Comparison of ENCODE assay signal across 10 cellular contexts in the genomic region with DNA sequence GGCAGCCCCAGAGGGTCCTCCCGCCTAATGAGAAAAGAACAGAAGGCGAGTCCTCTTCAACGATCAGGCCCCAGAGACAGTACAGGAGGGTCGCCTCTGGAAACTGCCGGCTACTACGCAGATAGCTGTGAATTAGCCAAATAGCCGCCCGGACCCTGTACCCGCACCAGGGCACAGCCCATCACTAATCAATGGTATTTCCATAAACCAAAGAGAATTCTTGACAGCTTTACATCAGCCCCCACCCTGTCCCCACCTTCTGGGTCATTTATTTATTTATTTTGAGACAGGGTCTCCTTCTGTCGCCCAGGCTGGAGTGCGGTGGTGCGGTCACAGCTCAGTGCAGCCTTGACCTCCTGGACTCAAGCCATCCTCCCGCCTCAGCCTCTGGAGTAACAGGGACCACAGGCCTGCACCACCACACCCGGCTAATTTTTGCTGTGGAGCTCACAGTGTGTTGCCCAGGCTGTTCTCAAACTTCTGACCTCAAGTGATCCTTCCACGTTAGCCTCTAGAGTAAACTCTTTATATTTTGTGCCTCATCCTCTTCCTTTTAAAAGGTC. TPM values are rescaled to one million over a fixed set of nuclear protein-coding genes. Genes with fewer than 3 reads are reported as not detected.
DNase-seq lines count a peak whose midpoint lies in the region; ATAC-seq, FAIRE-seq and TF ChIP-seq lines count a peak whose summit lies in the region.
"Had no signal": no experiment of that assay in that cellular context is flagged by ENCODE, and none has a peak within 500 bp of the region (broad histone marks: within the 10 kb centered on the region; RNA-seq: fewer than 3 reads in every experiment).

No MANE protein-coding gene starts in this region.

- no peaks in the 10 kb centered on the region for H3K9me3 Mint-ChIP-seq in activated T-cell treated with anti-CD3 and anti-CD28 coated beads, Interleukin-2, amount 50 U/mL, for 72 hours

- peak overlapping the region; percentile 100 for H4K8ac ChIP-seq in mesenchymal stem cell (ENCODE audit: low read length)

- peak overlapping the region; percentile 86 for H3K27ac Mint-ChIP-seq in activated T-cell treated with anti-CD3 and anti-CD28 coated beads, Interleukin-2, amount 50 U/mL, for 72 hours

- H3K23ac ChIP-seq in mesenchymal stem cell (ENCODE audit: low read length in 2 of 2) = peak overlapping the region; percentile 34 to 44

- no peaks in the 10 kb centered on the region for H3K27me3 Mint-ChIP-seq in activated T-cell treated with anti-CD3 and anti-CD28 coated beads, Interleukin-2, amount 50 U/mL, for 72 hours (ENCODE audit: low read depth)

- no peak for ATAC-seq in activated T-cell treated with anti-CD3 and anti-CD28 coated beads, Interleukin-2, amount 50 U/mL, for 72 hours (replicated peaks in 1 of 2)
- ATAC-seq in K562 (peak; percentile 4), upper lobe of right lung (no peak), HG02678 (IDR thresholded peaks at IDR 0.05; ENCODE audit: unreplicated experiment) (no peak)

- H4K20me1 ChIP-seq in K562 (replicated peaks; ENCODE audit: control insufficient read depth, insufficient read depth, low read length) = peaks cover 2% of the 10 kb centered on the region; the same call in 1 of the 2 replicates

- intact Hi-C loops in K562 (cut with micrococcal nuclease) = no loop called here
- intact Hi-C loops in upper lobe of right lung (cut with DNase I) = no loop called here

- no TSS peak for BruUV-seq in K562 (replicated peaks; lab: Mats Ljungman, UMichigan)

- no peak for TF ChIP-seq POLR2A in K562 (conservative IDR thresholded peaks at IDR 0.05)

- H3K4me1 ChIP-seq in K562 (replicated peaks in 1 of 2; ENCODE audit: control insufficient read depth in 2 of 2, insufficient read depth in 2 of 2, low read length in 2 of 2) (peaks cover 31 to 48% of the 10 kb centered on the region in 2 experiments; a peak in 4 of 5 replicates), mesenchymal stem cell (ENCODE audit: control insufficient read depth, insufficient read depth, low read depth, low read length) (peaks cover 32% of the 10 kb centered on the region), upper lobe of right lung (peaks cover 32% of the 10 kb centered on the region)

- no peak overlapping the region for H2BK5ac ChIP-seq in mesenchymal stem cell (ENCODE audit: low read depth, low read length, poor library complexity, severe bottlenecking)

- no peak for DNase-seq in activated T-cell treated with anti-CD3 and anti-CD28 coated beads, Interleukin-2, amount 50 U/mL, for 72 hours
- no peak for DNase-seq in activated T-cell treated with anti-CD3 and anti-CD28 coated beads, Interleukin-2, amount 50 U/mL, for 48 hours
- DNase-seq in K562 (ENCODE audit: extremely low read depth in 1 of 4, low spot score in 3 of 4) (peak in 1 of 4 experiments; percentile 29), mesenchymal stem cell (no peak), upper lobe of right lung (no peak), SIG-M5 treated with dmso at 0.1 percent for 504 hours (lab: John Stamatoyannopoulos, UW; ENCODE audit: unreplicated experiment) (no peak)
- no peak for DNase-seq in stimulated activated CD4-positive, alpha-beta T cell treated with anti-CD3 and anti-CD28 coated beads, Interleukin-4, amount 100 ng/mL, for 1 hour

- no peaks in the 10 kb centered on the region for H3K9me3 ChIP-seq in K562 (replicated peaks; ENCODE audit: control insufficient read depth, insufficient read depth, low read depth, low read length)
- H3K9me3 ChIP-seq in mesenchymal stem cell (ENCODE audit: control insufficient read depth, low read length) = no peaks in the 10 kb centered on the region
- H3K9me3 ChIP-seq in upper lobe of right lung = no peaks in the 10 kb centered on the region

- WGBS in K562 (ENCODE audit: insufficient coverage, low coverage, missing lambda C conversion rate) = 39% methylated on average over 15 of the region's 15 CpGs
- WGBS in mesenchymal stem cell = 85% methylated on average over 15 of the region's 15 CpGs

- peaks cover 3% of the 10 kb centered on the region for H3K9me1 ChIP-seq in K562 (ENCODE audit: control insufficient read depth, insufficient read depth, low read length)

- peak overlapping the region; percentile 91 to 92 for H3K4ac ChIP-seq in mesenchymal stem cell (ENCODE audit: low read depth in 1 of 2, low read length in 2 of 2)

- peak overlapping the region; percentile 97 for H3K27ac ChIP-seq in K562 (ENCODE audit: extremely low read depth, low read depth, low read length)
- no peak overlapping the region for H3K27ac ChIP-seq in mesenchymal stem cell (ENCODE audit: low read length, poor library complexity, severe bottlenecking)
- H3K27ac ChIP-seq in upper lobe of right lung = peak overlapping the region; percentile 97

- H3K14ac ChIP-seq in mesenchymal stem cell (ENCODE audit: low read length in 2 of 2) = no peak overlapping the region

- H3K79me2 ChIP-seq in K562 (ENCODE audit: control insufficient read depth, insufficient read depth, low read length) = peaks cover 51% of the 10 kb centered on the region

- H3K79me1 ChIP-seq in mesenchymal stem cell (replicated peaks; ENCODE audit: low read length, poor library complexity, severe bottlenecking) = peaks cover 23% of the 10 kb centered on the region

- no peaks in the 10 kb centered on the region for H3K36me3 Mint-ChIP-seq in activated T-cell treated with anti-CD3 and anti-CD28 coated beads, Interleukin-2, amount 50 U/mL, for 72 hours (ENCODE audit: insufficient read depth in 2 of 2)

- H2BK12ac ChIP-seq in mesenchymal stem cell (ENCODE audit: low read length in 2 of 2) = no peak overlapping the region

- H3K4me1 Mint-ChIP-seq in activated T-cell treated with anti-CD3 and anti-CD28 coated beads, Interleukin-2, amount 50 U/mL, for 72 hours (ENCODE audit: low read depth) = peaks cover 37% of the 10 kb centered on the region

- TF ChIP-seq EP300 in K562 (IDR thresholded peaks at IDR 0.05; ENCODE audit: low read length) = no peak

- H2AK5ac ChIP-seq in mesenchymal stem cell (ENCODE audit: low read length, severe bottlenecking) = peak overlapping the region; percentile 80

- peak overlapping the region; percentile 89 to 93 for H3K18ac ChIP-seq in mesenchymal stem cell (ENCODE audit: low read depth in 1 of 2, low read length in 2 of 2)

- peak overlapping the region; percentile 97 for H2BK120ac ChIP-seq in mesenchymal stem cell (ENCODE audit: low read depth, low read length)

- H3K4me3 Mint-ChIP-seq in activated T-cell treated with anti-CD3 and anti-CD28 coated beads, Interleukin-2, amount 50 U/mL, for 72 hours = peak overlapping the region; percentile 87 to 90

- in situ Hi-C loops in K562 (cut with MboI) = no loop called here

- POLR2A ChIA-PET in K562 (lab: Yijun Ruan, JAX) = interaction anchor here (0.5 to 0.7 kb wide), 5 partner anchors 37 to 908 kb away, joined by 3 read pairs; no protein-coding TSS in a partner anchor

- H2BK15ac ChIP-seq in mesenchymal stem cell (ENCODE audit: low read depth, poor library complexity, severe bottlenecking) = no peak overlapping the region

- TF ChIP-seq RAD21 in K562 (CRISPR knock-in tag; conservative IDR thresholded peaks at IDR 0.05 in 1 of 2, IDR thresholded peaks at IDR 0.05 in 1 of 2) = no peak

- peak; percentile 62 for FAIRE-seq in K562 (lab: Jason Lieb, UNC)

- H3K4me3 ChIP-seq in K562 (peak overlapping the region; percentile 85), mesenchymal stem cell (ENCODE audit: insufficient read depth in 1 of 2, low read depth in 1 of 2, low read length in 2 of 2) (peak overlapping the region; percentile 84 to 99), upper lobe of right lung (peak overlapping the region; percentile 99)

- peaks cover 7% of the 10 kb centered on the region; the same call in 1 of the 3 replicates for H3K36me3 ChIP-seq in K562 (ENCODE audit: control insufficient read depth, insufficient read depth, low read length)
- peaks cover 4 to 9% of the 10 kb centered on the region in 2 experiments for H3K36me3 ChIP-seq in mesenchymal stem cell (ENCODE audit: control insufficient read depth in 1 of 2, insufficient read depth in 2 of 2, low read depth in 1 of 2, low read length in 2 of 2)
- H3K36me3 ChIP-seq in upper lobe of right lung = no peaks in the 10 kb centered on the region

- H4K91ac ChIP-seq in mesenchymal stem cell (ENCODE audit: low read length) = peak overlapping the region; percentile 95

- H3K4me2 ChIP-seq in K562 (ENCODE audit: insufficient read depth, low read length) = peak overlapping the region; percentile 96
- H3K4me2 ChIP-seq in mesenchymal stem cell (ENCODE audit: low read length, poor library complexity, severe bottlenecking) = peak overlapping the region; percentile 93

- H3K27me3 ChIP-seq in K562 (ENCODE audit: control insufficient read depth in 2 of 2, insufficient read depth in 2 of 2, low read length in 2 of 2) (no peaks in the 10 kb centered on the region), mesenchymal stem cell (ENCODE audit: control insufficient read depth in 1 of 2, insufficient read depth in 1 of 2, low read length in 2 of 2) (no peaks in the 10 kb centered on the region), upper lobe of right lung (no peaks in the 10 kb centered on the region)

- H2AFZ ChIP-seq in K562 (ENCODE audit: low read depth, low read length) (peak overlapping the region; percentile 92), mesenchymal stem cell (ENCODE audit: low read depth, low read length) (no peak overlapping the region)

- CTCF ChIA-PET in K562 (lab: Yijun Ruan, JAX; ENCODE audit: low intra/inter-chr PET ratio) = no interaction called here

- TF ChIP-seq CTCF in K562 (IDR thresholded peaks at IDR 0.05 in 2 of 3, conservative IDR thresholded peaks at IDR 0.05 in 1 of 3; ENCODE audit: insufficient read depth in 2 of 3, low read depth in 1 of 3, low read length in 3 of 3) (no peak), upper lobe of right lung (IDR thresholded peaks at IDR 0.05) (no peak)

- H3K9ac ChIP-seq in K562 (ENCODE audit: insufficient read depth in 1 of 2, low read depth in 2 of 2, low read length in 2 of 2) = peak overlapping the region; percentile 96 to 97
- peak overlapping the region; percentile 96 for H3K9ac ChIP-seq in mesenchymal stem cell (ENCODE audit: low read length)

RNA-seq across cellular contexts. Expression of gene CLCN7, which starts 0.8 kb away (rescaled TPM):
- total RNA-seq in activated T-cell treated with anti-CD3 and anti-CD28 coated beads, Interleukin-2, amount 50 U/mL, for 72 hours = 10 to 100 TPM; 53.7 to 55.1 TPM
- 211 and 640 TPM in 2 replicates for total RNA-seq in K562 (2011; cell fraction: chromatin; rRNA removed; ENCODE audit: low replicate concordance)
- 395 and 397 TPM in 2 replicates for total RNA-seq in K562 (2011; cell fraction: nucleolus; rRNA removed)
- total RNA-seq in K562 (2011; cell fraction: nucleoplasm; rRNA removed) = 230 and 249 TPM in 2 replicates
- 56.3 and 60.8 TPM in 2 replicates for total RNA-seq in K562 (2014; rRNA removed)
- total RNA-seq in K562 (2014; rRNA removed; fragmentation: Illumina TruSeq; extraction: Trizol) = 8.4 and 10.7 TPM in 2 replicates
- 19.6 and 22.4 TPM in 2 replicates for total RNA-seq in K562 (2015; rRNA removed; fragmentation: Illumina TruSeq; extraction: Trizol)
- 85.3 and 97.0 TPM in 2 replicates for total RNA-seq in K562 (2021)
- polyA plus RNA-seq in K562 (2011; rRNA removed) = 18.2 and 29.5 TPM in 2 replicates
- 15.2 and 41.1 TPM in 2 replicates for polyA plus RNA-seq in K562 (2011; cell fraction: cytosol; rRNA removed)
- polyA plus RNA-seq in K562 (2011; cell fraction: nucleus; rRNA removed) = 239 and 402 TPM in 2 replicates
- 92.4 and 190 TPM in 2 replicates for polyA plus RNA-seq in K562 (2012)
- 18.7 and 39.3 TPM in 2 replicates for polyA plus RNA-seq in K562 (2014; fragmentation: Illumina TruSeq; extraction: Trizol)
- under 1 TPM; 0.06 TPM for polyA plus RNA-seq in K562 (2014; fragmentation: Nextera tagmentation; extraction: Ambion mirVana)
- polyA plus RNA-seq in K562 (2014; rRNA removed) = 81.5 and 126 TPM in 2 replicates
- polyA minus RNA-seq in K562 (2011; rRNA and poly(A)+ RNA removed) = 9.3 and 23.0 TPM in 2 replicates
- polyA minus RNA-seq in K562 (2011; cell fraction: cytosol; rRNA and poly(A)+ RNA removed) = 19.6 and 27.9 TPM in 2 replicates
- polyA minus RNA-seq in K562 (2011; cell fraction: nucleus; rRNA and poly(A)+ RNA removed) = 70.2 and 71.9 TPM in 2 replicates
- polyA plus RNA-seq in mesenchymal stem cell (2013, experiment 1 of 2) = 91.3 TPM
- 88.2 TPM for polyA plus RNA-seq in mesenchymal stem cell (2013, experiment 2 of 2)
- 138 TPM for total RNA-seq in upper lobe of right lung

RNA-seq across cellular contexts. Expression of gene PTX4, which starts 13.1 kb away (rescaled TPM):
- not detected for total RNA-seq in activated T-cell treated with anti-CD3 and anti-CD28 coated beads, Interleukin-2, amount 50 U/mL, for 72 hours
- not detected in 2 replicates for total RNA-seq in K562 (2011; cell fraction: chromatin; rRNA removed; ENCODE audit: low replicate concordance)
- total RNA-seq in K562 (2011; cell fraction: nucleolus; rRNA removed) = not detected in 2 replicates
- total RNA-seq in K562 (2011; cell fraction: nucleoplasm; rRNA removed) = not detected in 2 replicates
- not detected in 2 replicates for total RNA-seq in K562 (2014; rRNA removed)
- total RNA-seq in K562 (2014; rRNA removed; fragmentation: Illumina TruSeq; extraction: Trizol) = not detected in 2 replicates
- total RNA-seq in K562 (2015; rRNA removed; fragmentation: Illumina TruSeq; extraction: Trizol) = not detected in 2 replicates
- 0.11 and 0.38 TPM in 2 replicates for total RNA-seq in K562 (2021)
- not detected in 2 replicates for polyA plus RNA-seq in K562 (2011; rRNA removed)
- polyA plus RNA-seq in K562 (2011; cell fraction: cytosol; rRNA removed) = 0.07 TPM in 1 of 2 replicates, not detected in the other
- 0.09 TPM in 1 of 2 replicates, not detected in the other for polyA plus RNA-seq in K562 (2011; cell fraction: nucleus; rRNA removed)
- not detected in 2 replicates for polyA plus RNA-seq in K562 (2012)
- not detected in 2 replicates for polyA plus RNA-seq in K562 (2014; fragmentation: Illumina TruSeq; extraction: Trizol)
- not detected for polyA plus RNA-seq in K562 (2014; fragmentation: Nextera tagmentation; extraction: Ambion mirVana)
- not detected in 2 replicates for polyA plus RNA-seq in K562 (2014; rRNA removed)
- polyA minus RNA-seq in K562 (2011; rRNA and poly(A)+ RNA removed) = not detected in 2 replicates
- polyA minus RNA-seq in K562 (2011; cell fraction: cytosol; rRNA and poly(A)+ RNA removed) = not detected in 2 replicates
- not detected in 2 replicates for polyA minus RNA-seq in K562 (2011; cell fraction: nucleus; rRNA and poly(A)+ RNA removed)
- polyA plus RNA-seq in mesenchymal stem cell (2013, experiment 1 of 2) = not detected
- polyA plus RNA-seq in mesenchymal stem cell (2013, experiment 2 of 2) = not detected
- total RNA-seq in upper lobe of right lung = not detected
- total RNA-seq: Daoy, SK-MEL-5 had no signal

RNA-seq across cellular contexts. Expression of gene TELO2, which starts 17.5 kb away (rescaled TPM):
- 10 to 100 TPM; 28.6 to 34.7 TPM for total RNA-seq in activated T-cell treated with anti-CD3 and anti-CD28 coated beads, Interleukin-2, amount 50 U/mL, for 72 hours
- total RNA-seq in K562 (2011; cell fraction: chromatin; rRNA removed; ENCODE audit: low replicate concordance) = 105 and 266 TPM in 2 replicates
- total RNA-seq in K562 (2011; cell fraction: nucleolus; rRNA removed) = 180 and 212 TPM in 2 replicates
- total RNA-seq in K562 (2011; cell fraction: nucleoplasm; rRNA removed) = 109 and 112 TPM in 2 replicates
- total RNA-seq in K562 (2014; rRNA removed) (35.1 and 47.4 TPM in 2 replicates), K562 (2014; rRNA removed; fragmentation: Illumina TruSeq; extraction: Trizol) (1.7 and 3.0 TPM in 2 replicates), K562 (2015; rRNA removed; fragmentation: Illumina TruSeq; extraction: Trizol) (21.2 and 21.9 TPM in 2 replicates), K562 (2021) (77.4 and 91.8 TPM in 2 replicates), upper lobe of right lung (26.0 TPM)
- polyA plus RNA-seq in K562 (2011; rRNA removed) (14.5 and 24.6 TPM in 2 replicates), K562 (2014; fragmentation: Illumina TruSeq; extraction: Trizol) (8.2 and 29.3 TPM in 2 replicates), K562 (2014; fragmentation: Nextera tagmentation; extraction: Ambion mirVana) (1 to 10 TPM in 1 of 2 experiments, under 1 TPM in 1; 0.51 to 1.4 TPM), K562 (2014; rRNA removed) (60.2 and 63.2 TPM in 2 replicates)
- polyA plus RNA-seq in K562 (2011; cell fraction: cytosol; rRNA removed) = 19.9 and 53.3 TPM in 2 replicates
- 229 and 359 TPM in 2 replicates for polyA plus RNA-seq in K562 (2011; cell fraction: nucleus; rRNA removed)
- polyA plus RNA-seq in K562 (2012) = 48.2 and 53.0 TPM in 2 replicates
- 5.7 and 6.3 TPM in 2 replicates for polyA minus RNA-seq in K562 (2011; rRNA and poly(A)+ RNA removed)
- polyA minus RNA-seq in K562 (2011; cell fraction: cytosol; rRNA and poly(A)+ RNA removed) = 24.3 and 30.0 TPM in 2 replicates
- 48.3 and 54.8 TPM in 2 replicates for polyA minus RNA-seq in K562 (2011; cell fraction: nucleus; rRNA and poly(A)+ RNA removed)
- 10.0 TPM for polyA plus RNA-seq in mesenchymal stem cell (2013, experiment 1 of 2)
- polyA plus RNA-seq in mesenchymal stem cell (2013, experiment 2 of 2) = 10.2 TPM

RNA-seq across cellular contexts. Expression of gene CCDC154, which starts 31.3 kb away (rescaled TPM):
- 1 to 10 TPM; 2.7 to 3.4 TPM for total RNA-seq in activated T-cell treated with anti-CD3 and anti-CD28 coated beads, Interleukin-2, amount 50 U/mL, for 72 hours
- total RNA-seq in K562 (2011; cell fraction: chromatin; rRNA removed; ENCODE audit: low replicate concordance) = 1.2 and 4.8 TPM in 2 replicates
- total RNA-seq in K562 (2011; cell fraction: nucleolus; rRNA removed) = 2.5 and 3.0 TPM in 2 replicates
- total RNA-seq in K562 (2011; cell fraction: nucleoplasm; rRNA removed) = 1.5 and 2.7 TPM in 2 replicates
- total RNA-seq in K562 (2014; rRNA removed) (0.04 TPM in 1 of 2 replicates, not detected in the other), K562 (2014; rRNA removed; fragmentation: Illumina TruSeq; extraction: Trizol) (not detected in 2 replicates), K562 (2015; rRNA removed; fragmentation: Illumina TruSeq; extraction: Trizol) (0.18 TPM in 1 of 2 replicates, not detected in the other), K562 (2021) (0.22 and 0.42 TPM in 2 replicates), upper lobe of right lung (4.1 TPM)
- polyA plus RNA-seq in K562 (2011; rRNA removed) (0.15 and 0.19 TPM in 2 replicates), K562 (2014; fragmentation: Illumina TruSeq; extraction: Trizol) (not detected in 2 replicates), K562 (2014; fragmentation: Nextera tagmentation; extraction: Ambion mirVana) (not detected), K562 (2014; rRNA removed) (0.03 and 1.4 TPM in 2 replicates)
- polyA plus RNA-seq in K562 (2011; cell fraction: cytosol; rRNA removed) = 0.04 TPM in 1 of 2 replicates, not detected in the other
- polyA plus RNA-seq in K562 (2011; cell fraction: nucleus; rRNA removed) = 1.1 and 2.4 TPM in 2 replicates
- 0.39 and 4.2 TPM in 2 replicates for polyA plus RNA-seq in K562 (2012)
- not detected in 2 replicates for polyA minus RNA-seq in K562 (2011; rRNA and poly(A)+ RNA removed)
- not detected in 2 replicates for polyA minus RNA-seq in K562 (2011; cell fraction: cytosol; rRNA and poly(A)+ RNA removed)
- polyA minus RNA-seq in K562 (2011; cell fraction: nucleus; rRNA and poly(A)+ RNA removed) = 0.33 and 0.54 TPM in 2 replicates
- 0.32 TPM for polyA plus RNA-seq in mesenchymal stem cell (2013, experiment 1 of 2)
- 0.26 TPM for polyA plus RNA-seq in mesenchymal stem cell (2013, experiment 2 of 2)
- total RNA-seq: Daoy had no signal

RNA-seq across cellular contexts. Expression of gene PERCC1, which starts 44.8 kb away (rescaled TPM):
- under 1 TPM in 1 of 2 donors, not detected in 1; 0.81 TPM for total RNA-seq in activated T-cell treated with anti-CD3 and anti-CD28 coated beads, Interleukin-2, amount 50 U/mL, for 72 hours
- not detected in 2 replicates for total RNA-seq in K562 (2011; cell fraction: chromatin; rRNA removed; ENCODE audit: low replicate concordance)
- total RNA-seq in K562 (2011; cell fraction: nucleolus; rRNA removed) = not detected in 2 replicates
- total RNA-seq in K562 (2011; cell fraction: nucleoplasm; rRNA removed) = not detected in 2 replicates
- total RNA-seq in K562 (2014; rRNA removed) (not detected in 2 replicates), K562 (2014; rRNA removed; fragmentation: Illumina TruSeq; extraction: Trizol) (not detected in 2 replicates), K562 (2015; rRNA removed; fragmentation: Illumina TruSeq; extraction: Trizol) (not detected in 2 replicates), K562 (2021) (not detected in 2 replicates), upper lobe of right lung (not detected)
- polyA plus RNA-seq in K562 (2011; rRNA removed) (not detected in 2 replicates), K562 (2014; fragmentation: Illumina TruSeq; extraction: Trizol) (not detected in 2 replicates), K562 (2014; fragmentation: Nextera tagmentation; extraction: Ambion mirVana) (not detected), K562 (2014; rRNA removed) (not detected in 2 replicates)
- not detected in 2 replicates for polyA plus RNA-seq in K562 (2011; cell fraction: cytosol; rRNA removed)
- polyA plus RNA-seq in K562 (2011; cell fraction: nucleus; rRNA removed) = not detected in 2 replicates
- polyA plus RNA-seq in K562 (2012) = not detected in 2 replicates
- polyA minus RNA-seq in K562 (2011; rRNA and poly(A)+ RNA removed) = not detected in 2 replicates
- polyA minus RNA-seq in K562 (2011; cell fraction: cytosol; rRNA and poly(A)+ RNA removed) = not detected in 2 replicates
- not detected in 2 replicates for polyA minus RNA-seq in K562 (2011; cell fraction: nucleus; rRNA and poly(A)+ RNA removed)
- polyA plus RNA-seq in mesenchymal stem cell (2013, experiment 1 of 2) = not detected
- not detected for polyA plus RNA-seq in mesenchymal stem cell (2013, experiment 2 of 2)
- total RNA-seq: Daoy, SK-MEL-5 had no signal
